14 cellular contexts compared by ENCODE assay signal in genomic region chr13:77536358-77536757, GRCh38. TPM values are rescaled to one million over a fixed set of nuclear protein-coding genes. Genes with fewer than 3 reads are reported as not detected.
"Had no signal": no experiment of that assay in that cellular context is flagged by ENCODE, and none has a peak within 500 bp of the region (broad histone marks: within the 10 kb centered on the region; RNA-seq: fewer than 3 reads in every experiment).

No MANE protein-coding gene starts in this region.

- H3K27me3 ChIP-seq: breast epithelium had no signal

- H3K27ac ChIP-seq: breast epithelium, psoas muscle, right lobe of liver, transverse colon had no signal

- H3K36me3 ChIP-seq: breast epithelium, right lobe of liver, transverse colon had no signal

- H3K4me3 ChIP-seq: breast epithelium, psoas muscle, right lobe of liver, transverse colon had no signal

- H3K4me1 ChIP-seq: breast epithelium, psoas muscle, right lobe of liver, transverse colon had no signal

- ATAC-seq: activated CD8-positive, alpha-beta T cell treated with anti-CD3 and anti-CD28 coated beads, Interleukin-2, amount 10 ng/mL, durations not matched to agents 7 days and 5 days; left cardiac atrium; psoas muscle; right lobe of liver; stimulated activated naive B cell treated with anti-CD40 and anti-IgM and Interleukin-4, amounts not matched to agents 10 μg/mL and 1 μg/mL and 100 μg/mL, for 72 hours; WTC11 had no signal

- DNase-seq: activated CD4-positive, alpha-beta T cell treated with anti-CD3 and anti-CD28 coated beads for 48 hours; activated CD8-positive, alpha-beta memory T cell treated with anti-CD3 and anti-CD28 coated beads, Interleukin-2, amount 50 U/mL, for 48 hours; activated CD8-positive, alpha-beta T cell treated with anti-CD3 and anti-CD28 coated beads, Interleukin-2, amount 10 ng/mL, durations not matched to agents 7 days and 5 days; aorta; left cardiac atrium; psoas muscle; right lobe of liver; stimulated activated CD4-positive, alpha-beta T cell treated with anti-CD3 and anti-CD28 coated beads, Interleukin-2, amount 100 ng/mL, for 24 hours; stimulated activated naive B cell treated with anti-CD40 and anti-IgM and Interleukin-4, amounts not matched to agents 10 μg/mL and 1 μg/mL and 100 μg/mL, for 72 hours; transverse colon had no signal

- H3K9me3 ChIP-seq: breast epithelium, psoas muscle, right lobe of liver, transverse colon had no signal

RNA-seq across cellular contexts. Expression of gene SCEL, which starts 0.9 kb away (rescaled TPM):
- total RNA-seq: activated CD8-positive, alpha-beta T cell treated with anti-CD3 and anti-CD28 coated beads, Interleukin-2, amount 10 ng/mL, durations not matched to agents 7 days and 5 days; aorta; glomerular endothelial cell; psoas muscle; right lobe of liver; T-helper 1 cell treated with Interleukin-12 subunit alpha and Interleukin-12 subunit beta and Interleukin-4 antibody, amounts not matched to agents 30 ng/mL and 1 ng/mL, for 36 hours; WTC11 had no signal
